19 cellular contexts compared by ENCODE assay signal in genomic region chr5:334903-335739, GRCh38. TPM values are rescaled to one million over a fixed set of nuclear protein-coding genes. Genes with fewer than 3 reads are reported as not detected.
DNase-seq lines count a peak whose midpoint lies in the region; ATAC-seq, FAIRE-seq and TF ChIP-seq lines count a peak whose summit lies in the region.
"Had no signal": no experiment of that assay in that cellular context is flagged by ENCODE, and none has a peak within 500 bp of the region (broad histone marks: within the 10 kb centered on the region; RNA-seq: fewer than 3 reads in every experiment).

No MANE protein-coding gene starts in this region.

- no peak for TF ChIP-seq CTCF in GM12878 (IDR thresholded peaks at IDR 0.05 in 2 of 3, conservative IDR thresholded peaks at IDR 0.05 in 1 of 3; ENCODE audit: control insufficient read depth in 2 of 3, extremely low read depth in 1 of 3, insufficient read depth in 1 of 3, low read depth in 3 of 3, low read length in 3 of 3)

- no peak overlapping the region for H3K4me3 ChIP-seq in BLaER1 treated with 17β-estradiol and CSF1 and Interleukin-3, amounts not matched to agents 10 nM and 100 nM
- H3K4me3 ChIP-seq in GM12878 = peak overlapping the region; percentile 55; the same call in 1 of the 2 replicates
- H3K4me3 ChIP-seq: breast epithelium, spleen had no signal

- no peak overlapping the region for H2AFZ ChIP-seq in GM12878 (ENCODE audit: control insufficient read depth, low read depth, low read length)

- H3K4me1 ChIP-seq in BLaER1 treated with 17β-estradiol and CSF1 and Interleukin-3, amounts not matched to agents 10 nM and 100 nM = peaks cover 0 to 16% (median 12%) of the 10 kb centered on the region in 10 experiments; a peak in 13 of 20 replicates
- peaks cover 35% of the 10 kb centered on the region for H3K4me1 ChIP-seq in GM12878 (ENCODE audit: control insufficient read depth, insufficient read depth, low read length)
- H3K4me1 ChIP-seq: breast epithelium had no signal

- no peak overlapping the region for H3K27ac ChIP-seq in BLaER1 treated with 17β-estradiol and CSF1 and Interleukin-3, amounts not matched to agents 10 nM and 100 nM
- H3K27ac ChIP-seq in GM12878 (ENCODE audit: control insufficient read depth, insufficient read depth) = peak overlapping the region; percentile 74
- H3K27ac ChIP-seq: 22Rv1, breast epithelium had no signal

- POLR2A ChIA-PET in GM12878 (lab: Charles Lee) = interaction anchor here (3.0 kb wide), 1 partner anchor 9 kb away, joined by 8 read pairs; no protein-coding TSS in a partner anchor

- FAIRE-seq in GM12878 (lab: Jason Lieb, UNC) (no peak), urothelium cell line (lab: Jason Lieb, UNC) (no peak)

- H3K36me3 ChIP-seq in BLaER1 treated with 17β-estradiol and CSF1 and Interleukin-3, amounts not matched to agents 10 nM and 100 nM = no peaks in the 10 kb centered on the region
- peaks cover 0 to 7% of the 10 kb centered on the region in 2 experiments; a peak in 2 of 4 replicates for H3K36me3 ChIP-seq in GM12878 (ENCODE audit: control insufficient read depth in 2 of 2, insufficient read depth in 2 of 2, low read length in 1 of 2)
- H3K36me3 ChIP-seq: breast epithelium, spleen had no signal

- H4K20me1 ChIP-seq in BLaER1 treated with 17β-estradiol and CSF1 and Interleukin-3, amounts not matched to agents 10 nM and 100 nM = peaks cover 0 to 19% (median 4%) of the 10 kb centered on the region in 11 experiments; a peak in 6 of 22 replicates
- H4K20me1 ChIP-seq in GM12878 (ENCODE audit: control insufficient read depth, insufficient read depth) = no peaks in the 10 kb centered on the region

- peak; percentile 45 for DNase-seq in DMS 273 (lab: John Stamatoyannopoulos, UW; ENCODE audit: unreplicated experiment)
- no peak for DNase-seq in DMS 273 treated with DMSO at 0.1 percent for 48 hours (lab: John Stamatoyannopoulos, UW)
- DNase-seq in NCI-H1694 (lab: John Stamatoyannopoulos, UW) = peak; percentile 70
- DNase-seq in GM12878 (ENCODE audit: low read depth, low spot score) = no peak
- DNase-seq in urothelium cell line (ENCODE audit: low spot score) = no peak
- no peak for DNase-seq in NCI-H1417 (lab: John Stamatoyannopoulos, UW)
- DNase-seq: activated CD4-positive, CD25-positive, alpha-beta regulatory T cell treated with anti-CD3 and anti-CD28 coated beads, Interleukin-2, amount 50 U/mL, for 72 hours; effector CD4-positive, alpha-beta T cell; Kasumi-1; left colon; NCI-H1930; NCI-H82; posterior cingulate gyrus; RPMI8226; spleen had no signal

- CTCF ChIA-PET in GM12878 (lab: Yijun Ruan, JAX) = interaction anchor here (0.6 to 1.2 kb wide), 6 partner anchors 13 to 95 kb away, joined by 3 read pairs; partner anchors contain the start of gene AHRR

- WGBS in GM12878 (ENCODE audit: insufficient coverage, insufficient replicate concordance, low lambda C conversion rate, missing lambda C conversion rate) = 50% methylated on average over 5 of the region's 5 CpGs

- no peak for TF ChIP-seq RAD21 in GM12878 (IDR thresholded peaks at IDR 0.05; ENCODE audit: insufficient read depth, low read depth, low read length)

- TF ChIP-seq EP300 in GM12878 (IDR thresholded peaks at IDR 0.05; ENCODE audit: borderline replicate concordance in 1 of 2, control insufficient read depth in 1 of 2, low read depth in 2 of 2, low read length in 2 of 2) = no peak

- ATAC-seq in GM12878 (peak; percentile 13), GM18909 (IDR thresholded peaks at IDR 0.05; ENCODE audit: poor library complexity, unreplicated experiment) (no peak)
- ATAC-seq: left colon had no signal

- peaks cover 93% of the 10 kb centered on the region for H3K79me2 ChIP-seq in GM12878 (ENCODE audit: control insufficient read depth, insufficient read depth, low read length)

- RAD21 ChIA-PET in GM12878 (lab: Charles Lee; ENCODE audit: unreplicated experiment) = interaction anchor here (1.3 kb wide), 1 partner anchor 9 kb away, joined by 3 read pairs; no protein-coding TSS in a partner anchor

- intact Hi-C loops in GM12878 (cut with micrococcal nuclease; ENCODE audit: unreplicated experiment) = no loop called here

- 0 out of 22 replicates have a peak, but pooled peaks cover 0 to 6% (median 0%) of the 10 kb centered on the region in 11 experiments for H3K27me3 ChIP-seq in BLaER1 treated with 17β-estradiol and CSF1 and Interleukin-3, amounts not matched to agents 10 nM and 100 nM
- no peaks in the 10 kb centered on the region for H3K27me3 ChIP-seq in GM12878 (replicated peaks in 1 of 2; ENCODE audit: control insufficient read depth in 2 of 2, insufficient read depth in 2 of 2, low read length in 1 of 2)
- H3K27me3 ChIP-seq: breast epithelium, spleen had no signal

- no peaks in the 10 kb centered on the region for H3K9me3 ChIP-seq in BLaER1 treated with 17β-estradiol and CSF1 and Interleukin-3, amounts not matched to agents 10 nM and 100 nM (replicated peaks in 1 of 11)
- H3K9me3 ChIP-seq in GM12878 (replicated peaks; ENCODE audit: control insufficient read depth, insufficient read depth, low read length) = peaks cover 1% of the 10 kb centered on the region; the same call in 2 of the 3 replicates
- H3K9me3 ChIP-seq: breast epithelium, spleen had no signal

- TF ChIP-seq POLR2A in GM12878 (IDR thresholded peaks at IDR 0.05; ENCODE audit: low read depth, low read length) = no peak

- BruUV-seq in GM12878 (replicated peaks; lab: Mats Ljungman, UMichigan) = no TSS peak

- H3K9ac ChIP-seq in BLaER1 treated with 17β-estradiol and CSF1 and Interleukin-3, amounts not matched to agents 10 nM and 100 nM = no peak overlapping the region
- peak overlapping the region; percentile 38; the same call in 1 of the 2 replicates for H3K9ac ChIP-seq in GM12878 (ENCODE audit: control insufficient read depth, insufficient read depth, low read length)

- SMC1A ChIA-PET in GM12878 (lab: Charles Lee; ENCODE audit: uncharacterized antibody, unreplicated experiment) = interaction anchor here (1.4 kb wide), 1 partner anchor 90 kb away, joined by 3 read pairs; no protein-coding TSS in a partner anchor

- in situ Hi-C loops in GM12878 (cut with MboI) = no loop called here

- peak overlapping the region in 9 of 11 experiments; percentile 9 to 71 (median 55); a peak in 17 of 22 replicates for H3K4me2 ChIP-seq in BLaER1 treated with 17β-estradiol and CSF1 and Interleukin-3, amounts not matched to agents 10 nM and 100 nM
- H3K4me2 ChIP-seq in GM12878 (ENCODE audit: control insufficient read depth, insufficient read depth) = peak overlapping the region; percentile 49

TF ChIP-seq in GM12878, 131 proteins besides CTCF, POLR2A, EP300 and RAD21 (continues in another document):
- TF ChIP-seq NRF1 (conservative IDR thresholded peaks at IDR 0.05; ENCODE audit: low read depth, low read length) (no peak), HDAC6 (IDR thresholded peaks at IDR 0.05; ENCODE audit: unreplicated experiment) (no peak), GATAD2B (conservative IDR thresholded peaks at IDR 0.05; ENCODE audit: low read depth) (peak; percentile 46; the same call in 1 of the 2 replicates), CEBPZ (IDR thresholded peaks at IDR 0.05; ENCODE audit: low read depth, low read length) (no peak), PAX8 (IDR thresholded peaks at IDR 0.05) (no peak)

RNA-seq across cellular contexts. Expression of gene AHRR, which starts 13.6 kb away (rescaled TPM):
- 101 and 129 TPM in 2 replicates for total RNA-seq in GM12878 (2013; cell fraction: nucleolus; rRNA removed)
- 19.6 and 22.1 TPM in 2 replicates for total RNA-seq in GM12878 (2014; rRNA removed)
- total RNA-seq in GM12878 (2014; rRNA removed; fragmentation: Illumina TruSeq; extraction: Trizol) = 9.4 and 11.7 TPM in 2 replicates
- 27.8 and 35.2 TPM in 2 replicates for total RNA-seq in GM12878 (2021)
- 8.4 TPM for polyA plus RNA-seq in GM12878 (2011; ENCODE audit: low read depth)
- polyA plus RNA-seq in GM12878 (2011; rRNA removed) = 13.5 and 17.3 TPM in 2 replicates
- 26.3 and 28.6 TPM in 2 replicates for polyA plus RNA-seq in GM12878 (2011; cell fraction: cytosol; rRNA removed)
- 92.9 and 105 TPM in 2 replicates for polyA plus RNA-seq in GM12878 (2011; cell fraction: nucleus; rRNA removed)
- 23.5 and 31.3 TPM in 2 replicates for polyA plus RNA-seq in GM12878 (2012)
- 5.7 and 10.8 TPM in 2 replicates for polyA plus RNA-seq in GM12878 (2014; fragmentation: Illumina TruSeq; extraction: Trizol)
- 1 to 10 TPM in 1 of 2 experiments, under 1 TPM in 1; 0.90 to 1.1 TPM for polyA plus RNA-seq in GM12878 (2014; fragmentation: Nextera tagmentation; extraction: Ambion mirVana)
- 29.8 and 30.6 TPM in 2 replicates for polyA plus RNA-seq in GM12878 (2014; rRNA removed)
- 10 to 100 TPM; 21.1 to 21.3 TPM for polyA plus RNA-seq in GM12878 (2016; fragmentation: Nextera tagmentation; extraction: Ambion mirVana)
- 8.8 and 21.8 TPM in 2 replicates for polyA minus RNA-seq in GM12878 (2011; rRNA and poly(A)+ RNA removed)
- polyA minus RNA-seq in GM12878 (2011; cell fraction: cytosol; rRNA and poly(A)+ RNA removed) = 6.5 and 7.8 TPM in 2 replicates
- 24.8 and 31.4 TPM in 2 replicates for polyA minus RNA-seq in GM12878 (2011; cell fraction: nucleus; rRNA and poly(A)+ RNA removed)

Comparison
In these comparisons a context has a peak if more than half of its experiments do, and no peak if none do; other contexts are left out.
1. DNase-seq: peak in DMS 273 (single experiment) and NCI-H1694 (single experiment); none in DMS 273 treated with DMSO at 0.1 percent for 48 hours (single experiment), GM12878 (single experiment), urothelium cell line (single experiment) and NCI-H1417 (0 of 3).